In the genomic region with DNA sequence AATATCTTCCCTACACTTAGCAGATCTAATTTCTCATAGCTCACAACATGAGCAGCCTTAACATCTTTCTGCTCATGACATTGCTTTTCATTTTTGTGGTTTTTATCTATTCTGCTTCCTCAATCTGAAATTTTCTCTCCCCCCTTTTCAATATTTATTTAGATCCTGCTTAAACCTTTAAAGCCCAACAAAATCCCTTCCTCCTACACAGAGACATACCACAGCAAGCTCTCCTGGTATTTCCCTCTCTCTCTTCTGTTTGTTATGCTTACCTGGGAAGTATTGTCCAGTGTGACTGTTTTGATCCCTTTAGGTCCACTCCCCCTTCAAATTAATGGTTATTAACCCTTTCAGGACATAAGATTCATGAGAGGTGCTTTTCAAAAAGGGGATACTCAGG, we compare ENCODE assay signal across 25 cellular contexts.
"Had no signal": no experiment of that assay in that cellular context is flagged by ENCODE, and none has a peak within 500 bp of the region (broad histone marks: within the 10 kb centered on the region; RNA-seq: fewer than 3 reads in every experiment).

No MANE protein-coding gene starts in this region.

- DNase-seq: activated B cell treated with CpG ODN at 0.5 μM for 24 hours; activated CD4-positive, alpha-beta T cell treated with anti-CD3 and anti-CD28 coated beads for 36 hours; activated CD4-positive, alpha-beta T cell treated with anti-CD3 and anti-CD28 coated beads, Interleukin-2, amount 50 U/mL, for 4 hours; activated naive CD4-positive, alpha-beta T cell treated with Interleukin-2 at 50 U/mL for 16 hours; activated naive CD8-positive, alpha-beta T cell treated with anti-CD3 and anti-CD28 coated beads for 36 hours; activated T-cell treated with anti-CD3 and anti-CD28 coated beads, Interleukin-2, amount 50 U/mL, for 48 hours; amniotic stem cell; cortex of kidney; endodermal cell; esophagus squamous epithelium; head of caudate nucleus; hypothalamus; kidney; left lung; naive thymus-derived CD4-positive, alpha-beta T cell; retina; sigmoid colon; spleen; stimulated activated CD4-positive, alpha-beta T cell treated with anti-CD3 and anti-CD28 coated beads, Interleukin-4, amount 100 ng/mL, for 4 hours; stimulated activated naive CD8-positive, alpha-beta T cell treated with anti-CD3 and anti-CD28 coated beads, Interleukin-15, Interleukin-2, amounts not matched to agents 100 U/mL and 50 U/mL, for 24 hours; T1000 had no signal

- H3K4me1 ChIP-seq: esophagus squamous epithelium, gastroesophageal sphincter, left lung, sigmoid colon had no signal

- H3K9me3 ChIP-seq: esophagus squamous epithelium, gastroesophageal sphincter, left lung, sigmoid colon, spleen had no signal

- H3K4me3 Mint-ChIP-seq: activated B cell treated with CpG ODN at 0.5 μM for 24 hours; activated CD4-positive, alpha-beta T cell treated with anti-CD3 and anti-CD28 coated beads for 36 hours; activated naive CD8-positive, alpha-beta T cell treated with anti-CD3 and anti-CD28 coated beads for 36 hours; endodermal cell; naive thymus-derived CD4-positive, alpha-beta T cell; T-helper 1 cell treated with Interleukin-12 subunit alpha and Interleukin-12 subunit beta and Interleukin-4 antibody, amounts not matched to agents 30 μg/mL and 1 μg/mL, for 36 hours had no signal

- H3K27ac ChIP-seq: esophagus squamous epithelium, gastroesophageal sphincter, left lung, sigmoid colon, spleen had no signal

- H3K4me3 ChIP-seq: esophagus squamous epithelium, gastroesophageal sphincter, left lung, lung, sigmoid colon, spleen had no signal

- H3K4me1 Mint-ChIP-seq: activated B cell treated with CpG ODN at 0.5 μM for 24 hours; activated CD4-positive, alpha-beta T cell treated with anti-CD3 and anti-CD28 coated beads for 36 hours; activated naive CD8-positive, alpha-beta T cell treated with anti-CD3 and anti-CD28 coated beads for 36 hours; naive thymus-derived CD4-positive, alpha-beta T cell had no signal

- H3K27me3 ChIP-seq: esophagus squamous epithelium, gastroesophageal sphincter, left lung, sigmoid colon, spleen had no signal

- H3K36me3 Mint-ChIP-seq: activated naive CD8-positive, alpha-beta T cell treated with anti-CD3 and anti-CD28 coated beads for 36 hours; naive thymus-derived CD4-positive, alpha-beta T cell had no signal

- H3K27ac Mint-ChIP-seq: activated B cell treated with CpG ODN at 0.5 μM for 24 hours; activated CD4-positive, alpha-beta T cell treated with anti-CD3 and anti-CD28 coated beads for 36 hours; activated naive CD8-positive, alpha-beta T cell treated with anti-CD3 and anti-CD28 coated beads for 36 hours; endodermal cell; naive thymus-derived CD4-positive, alpha-beta T cell; progenitor cell of endocrine pancreas; T-helper 1 cell treated with Interleukin-12 subunit alpha and Interleukin-12 subunit beta and Interleukin-4 antibody, amounts not matched to agents 30 μg/mL and 1 μg/mL, for 36 hours had no signal

- H3K9me3 Mint-ChIP-seq: activated B cell treated with CpG ODN at 0.5 μM for 24 hours; activated naive CD8-positive, alpha-beta T cell treated with anti-CD3 and anti-CD28 coated beads for 36 hours; endodermal cell; T-helper 1 cell treated with Interleukin-12 subunit alpha and Interleukin-12 subunit beta and Interleukin-4 antibody, amounts not matched to agents 30 μg/mL and 1 μg/mL, for 36 hours had no signal

- H3K27me3 Mint-ChIP-seq: activated B cell treated with CpG ODN at 0.5 μM for 24 hours; activated CD4-positive, alpha-beta T cell treated with anti-CD3 and anti-CD28 coated beads for 36 hours; activated naive CD8-positive, alpha-beta T cell treated with anti-CD3 and anti-CD28 coated beads for 36 hours; naive thymus-derived CD4-positive, alpha-beta T cell; progenitor cell of endocrine pancreas had no signal
